In genomic region chr12:7108928-7109920, GRCh38 we compare ENCODE assay signal across 8 cellular contexts. TPM values are rescaled to one million over a fixed set of nuclear protein-coding genes. Genes with fewer than 3 reads are reported as not detected.
A peak's percentile ranks its signal among the peaks of the same experiment; 100 is the strongest.
DNase-seq lines count a peak whose midpoint lies in the region; ATAC-seq, FAIRE-seq and TF ChIP-seq lines count a peak whose summit lies in the region.

Gene C1RL (minus strand): TSS chr12:7109214. CDS start chr12:7109180, 34 bp downstream.

- H3K27me3 Mint-ChIP-seq in mesothelial cell of epicardium (ENCODE audit: low read depth), result no peaks in the 10 kb centered on the region

- peak; percentile 18 for FAIRE-seq in endometrium (lab: Jason Lieb, UNC)

- H3K4me3 ChIP-seq in NT2/D1 (ENCODE audit: insufficient read length, low read depth), result peak within 1 kb of the TSS; percentile 66

- peak within 1 kb of the TSS; percentile 88 for H3K4me3 Mint-ChIP-seq in mesothelial cell of epicardium

- no peaks in the 10 kb centered on the region; the same call in 1 of the 2 replicates for H3K4me1 ChIP-seq in ES-I3 (ENCODE audit: insufficient read depth, low read length)
- peaks cover 13% of the 10 kb centered on the region for H3K4me1 ChIP-seq in NT2/D1 (ENCODE audit: insufficient read depth, insufficient read length)

- no peak for ATAC-seq in GM18870 (IDR thresholded peaks at IDR 0.05; ENCODE audit: unreplicated experiment)

- H3K9me3 Mint-ChIP-seq in mesothelial cell of epicardium, result peaks cover 14% of the 10 kb centered on the region

- H3K36me3 ChIP-seq in ES-I3 (ENCODE audit: insufficient read depth, low read length) (no peaks in the 10 kb centered on the region), NT2/D1 (ENCODE audit: insufficient read depth, insufficient read length, low read length) (peaks cover 17% of the 10 kb centered on the region)

- peaks cover 21% of the 10 kb centered on the region for H3K4me1 Mint-ChIP-seq in mesothelial cell of epicardium

- TF ChIP-seq CTCF in mesothelial cell of epicardium (IDR thresholded peaks at IDR 0.05; ENCODE audit: unreplicated experiment), result peak; percentile 89

- H3K27me3 ChIP-seq in NT2/D1 (ENCODE audit: insufficient read depth, insufficient read length), result peaks cover 13% of the 10 kb centered on the region

- H3K36me3 Mint-ChIP-seq in mesothelial cell of epicardium, result peaks cover 13% of the 10 kb centered on the region

- peak within 1 kb of the TSS; percentile 85 for H3K9ac ChIP-seq in ES-I3 (ENCODE audit: low read depth, low read length)
- H3K9ac ChIP-seq in NT2/D1 (ENCODE audit: insufficient read length, low read depth), result peak within 1 kb of the TSS; percentile 86

- DNase-seq in HT1080 (ENCODE audit: low read depth) (peak; percentile 79), NT2/D1 (ENCODE audit: low read depth, low spot score) (peak; percentile 93), mesothelial cell of epicardium (ENCODE audit: low spot score in 2 of 2, unreplicated experiment in 2 of 2) (peak; percentile 71 to 92)
- DNase-seq in activated CD8-positive, alpha-beta memory T cell treated with anti-CD3 and anti-CD28 coated beads, Interleukin-2, amount 50 U/mL, for 24 hours (ENCODE audit: extremely low read depth), result peak; percentile 63
- peak; percentile 84 for DNase-seq in stimulated activated CD8-positive, alpha-beta memory T cell treated with anti-CD3 and anti-CD28 coated beads, Interleukin-15, amount 100 ng/mL, for 24 hours (ENCODE audit: low read depth)

- H3K27ac Mint-ChIP-seq in mesothelial cell of epicardium, result peak within 1 kb of the TSS; percentile 95

- H3K9me3 ChIP-seq in ES-I3 (ENCODE audit: control insufficient read depth, insufficient read depth, low read length), result no peaks in the 10 kb centered on the region
- peaks cover 17% of the 10 kb centered on the region for H3K9me3 ChIP-seq in NT2/D1 (ENCODE audit: insufficient read depth, low read length)

RNA-seq across cellular contexts. Expression of gene C1RL, which starts in this region (rescaled TPM):
- 18.0 and 20.3 TPM in 2 replicates for total RNA-seq in HT1080 (2014; rRNA removed; shearing (Covaris generic))
- polyA plus RNA-seq in HT1080 (2015; cell fraction: cytosol; rRNA removed), result 20.0 and 22.5 TPM in 2 replicates
- 24.1 and 35.1 TPM in 2 replicates for polyA plus RNA-seq in HT1080 (2015; cell fraction: nucleus; rRNA removed)
- 50.6 to 59.2 TPM (median 58.5 TPM) in 3 replicates for total RNA-seq in mesothelial cell of epicardium
